ENCODE assay signal across 8 cellular contexts in the genomic region with DNA sequence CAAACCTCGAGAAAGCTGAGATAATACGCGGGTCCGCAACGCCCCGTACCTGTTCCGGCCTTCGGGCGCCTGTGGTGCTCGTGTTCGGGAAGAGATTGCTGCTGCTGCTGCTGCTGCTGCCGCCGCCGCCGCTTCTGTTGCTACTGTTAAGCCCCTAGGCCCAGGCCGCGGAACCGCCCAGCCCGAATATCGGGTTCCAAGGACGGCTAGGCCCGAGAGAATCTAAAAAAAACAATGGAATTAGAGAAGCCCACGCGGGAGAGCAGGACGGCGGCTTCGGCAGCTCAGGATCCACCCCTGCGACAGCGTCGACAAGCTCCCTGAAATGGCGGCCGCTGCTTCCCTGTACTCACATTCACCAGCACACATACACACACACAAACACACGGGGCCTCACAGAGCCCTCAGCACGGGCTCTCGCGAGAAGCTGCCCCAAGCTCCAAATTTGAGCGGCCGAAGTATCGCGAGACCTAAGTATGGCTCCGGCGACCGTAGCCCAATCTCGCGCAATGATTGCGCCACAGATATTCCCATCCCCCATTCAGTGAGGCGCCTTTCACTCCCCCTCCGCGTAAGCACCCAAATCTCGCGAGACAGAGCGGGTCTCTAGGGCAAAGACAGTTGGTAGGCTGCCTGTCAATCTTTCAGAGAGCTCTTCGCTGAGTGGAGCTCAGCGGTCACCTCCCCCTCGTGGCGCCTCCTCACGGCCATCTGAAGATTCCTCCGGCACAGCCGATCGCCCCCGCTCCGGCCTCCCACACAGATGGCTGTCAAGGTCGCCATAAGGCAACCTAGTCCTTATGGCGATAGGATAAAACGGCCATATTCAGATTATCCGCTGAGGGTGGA. TPM values are rescaled to one million over a fixed set of nuclear protein-coding genes. Genes with fewer than 3 reads are reported as not detected.
DNase-seq lines count a peak whose midpoint lies in the region; ATAC-seq lines count a peak whose summit lies in the region.

TSS of gene RBM39 (minus strand) at position 369 of the 849 bp plus-strand sequence. CDS start 1,386 bp downstream, outside the sequence.

- H3K9me3 ChIP-seq in mononuclear cell (ENCODE audit: low read depth, low read length) = no peaks in the 10 kb centered on the region

- H3K36me3 Mint-ChIP-seq in IgD-negative memory B cell = peaks cover 8% of the 10 kb centered on the region

- peaks cover 54% of the 10 kb centered on the region for H3K4me1 ChIP-seq in mononuclear cell (ENCODE audit: insufficient read depth, low read length)

- peak within 1 kb of the TSS; percentile 95 to 100 (median 98) for H3K4me3 Mint-ChIP-seq in IgD-negative memory B cell

- H3K4me3 ChIP-seq in mononuclear cell (ENCODE audit: low read length) = peak within 1 kb of the TSS; percentile 100

- no peaks in the 10 kb centered on the region for H3K27me3 Mint-ChIP-seq in IgD-negative memory B cell

- H3K27me3 ChIP-seq in mononuclear cell (ENCODE audit: insufficient read depth, low read length) = no peaks in the 10 kb centered on the region

- peak; percentile 86 for ATAC-seq in GM21529 (IDR thresholded peaks at IDR 0.05; ENCODE audit: unreplicated experiment)

- DNase-seq in DMS153 treated with DMSO at 0.1 percent for 48 hours (lab: John Stamatoyannopoulos, UW; ENCODE audit: unreplicated experiment) (peak; percentile 100), OCI-M2 (lab: John Stamatoyannopoulos, UW; ENCODE audit: unreplicated experiment) (peak; percentile 98), activated T-cell treated with anti-CD3 and anti-CD28 coated beads for 4 hours (peak; percentile 99), epidermal melanocyte (ENCODE audit: insufficient read length, low spot score) (peak; percentile 90)
- peak; percentile 92 to 98 for DNase-seq in stimulated activated CD8-positive, alpha-beta memory T cell treated with anti-CD3 and anti-CD28 coated beads, Interleukin-4, amount 100 ng/mL, for 1 hour (ENCODE audit: low read depth in 2 of 2, low spot score in 1 of 2)

- peak within 1 kb of the TSS; percentile 98 to 100 (median 100) for H3K27ac Mint-ChIP-seq in IgD-negative memory B cell

- H3K4me1 Mint-ChIP-seq in IgD-negative memory B cell = peaks cover 30 to 41% (median 34%) of the 10 kb centered on the region in 3 donors

- H3K9me3 Mint-ChIP-seq in IgD-negative memory B cell = peaks cover 0 to 1% (median 0%) of the 10 kb centered on the region in 3 donors

RNA-seq across cellular contexts. Expression of gene RBM39, which starts in this region (rescaled TPM):
- 191 TPM for polyA plus RNA-seq in IgD-negative memory B cell
- 1,157 TPM for total RNA-seq in mononuclear cell

Comparison
In these comparisons a context has a peak if more than half of its experiments do, and no peak if none do; other contexts are left out.
1. Peak in every context shown above with its lines: DNase-seq, ATAC-seq and H3K4me3 ChIP-seq.